ENCODE assay signal across 7 cellular contexts in genomic region chr12:79782197-79782890, GRCh38.
DNase-seq lines count a peak whose midpoint lies in the region; ATAC-seq and TF ChIP-seq lines count a peak whose summit lies in the region.

No MANE protein-coding gene starts in this region.

- no peak for TF ChIP-seq CTCF in fibroblast of the aortic adventitia (IDR thresholded peaks at IDR 0.05; ENCODE audit: insufficient read depth, low read length)
- no peak for TF ChIP-seq CTCF in mucosa of descending colon (IDR thresholded peaks at IDR 0.05)

- H3K27ac ChIP-seq in SK-N-MC (0 out of 2 replicates have a peak overlapping the region, but pooled peaks have one; percentile 17), skeletal muscle tissue (ENCODE audit: low read depth, low read length) (peak overlapping the region; percentile 1)

- peak; percentile 57 for DNase-seq in H4 (ENCODE audit: low spot score)
- DNase-seq in SK-N-MC (ENCODE audit: low read depth, low spot score), result no peak
- peak; percentile 85 for DNase-seq in fibroblast of the aortic adventitia (ENCODE audit: low read depth)
- no peak for DNase-seq in T-helper 2 cell
- no peak for DNase-seq in mucosa of descending colon

- H3K9ac ChIP-seq in SK-N-MC (ENCODE audit: insufficient read length) (no peak overlapping the region), skeletal muscle tissue (ENCODE audit: low read depth in 1 of 3, low read length in 3 of 3) (no peak overlapping the region)

- no peaks in the 10 kb centered on the region for H3K4me1 ChIP-seq in skeletal muscle tissue (ENCODE audit: control insufficient read depth in 3 of 3, insufficient read depth in 3 of 3, low read length in 3 of 3)
- H3K4me1 ChIP-seq in mucosa of descending colon (ENCODE audit: low read depth), result no peaks in the 10 kb centered on the region

- H3K4me3 ChIP-seq in SK-N-MC (no peak overlapping the region), fibroblast of the aortic adventitia (ENCODE audit: low read depth, low read length) (no peak overlapping the region), skeletal muscle tissue (ENCODE audit: low read length in 3 of 3) (no peak overlapping the region), mucosa of descending colon (no peak overlapping the region)

- H3K9me3 ChIP-seq in SK-N-MC (ENCODE audit: low read depth, low read length) (no peaks in the 10 kb centered on the region), skeletal muscle tissue (ENCODE audit: control insufficient read depth in 3 of 3, low read length in 3 of 3) (no peaks in the 10 kb centered on the region), mucosa of descending colon (no peaks in the 10 kb centered on the region)

- H3K36me3 ChIP-seq in SK-N-MC (ENCODE audit: insufficient read depth, low read length) (peaks cover 40% of the 10 kb centered on the region), skeletal muscle tissue (ENCODE audit: control insufficient read depth in 3 of 3, insufficient read depth in 3 of 3, low read length in 3 of 3) (peaks cover 3 to 23% (median 20%) of the 10 kb centered on the region in 3 donors), mucosa of descending colon (ENCODE audit: low read depth) (no peaks in the 10 kb centered on the region)

- intact Hi-C loops in mucosa of descending colon (cut with DNase I, micrococcal nuclease), result no loop called here

- ATAC-seq in HG02759 (IDR thresholded peaks at IDR 0.05; ENCODE audit: unreplicated experiment), result no peak
- no peak for ATAC-seq in mucosa of descending colon

- H3K27me3 ChIP-seq in skeletal muscle tissue (ENCODE audit: control insufficient read depth in 3 of 3, insufficient read depth in 3 of 3, low read length in 3 of 3), result no peaks in the 10 kb centered on the region

Comparison
In these comparisons a context has a peak if more than half of its experiments do, and no peak if none do; other contexts are left out.
1. DNase-seq: peak in H4 (single experiment) and fibroblast of the aortic adventitia (single experiment); none in SK-N-MC (single experiment), T-helper 2 cell (0 of 5) and mucosa of descending colon (0 of 3).